Comparison of ENCODE assay signal across 33 cellular contexts in genomic region chr5:112473989-112474388, GRCh38. TPM values are rescaled to one million over a fixed set of nuclear protein-coding genes. Genes with fewer than 3 reads are reported as not detected.
"Had no signal": no experiment of that assay in that cellular context is flagged by ENCODE, and none has a peak within 500 bp of the region (broad histone marks: within the 10 kb centered on the region; RNA-seq: fewer than 3 reads in every experiment).

No MANE protein-coding gene starts in this region.

- H3K27me3 Mint-ChIP-seq: brain had no signal

- H3K27ac Mint-ChIP-seq: activated B cell treated with CpG ODN at 0.5 μM for 24 hours; activated CD8-positive, alpha-beta T cell treated with anti-CD3 and anti-CD28 coated beads for 36 hours; activated naive CD4-positive, alpha-beta T cell treated with anti-CD3 and anti-CD28 coated beads for 36 hours; activated naive CD4-positive, alpha-beta T cell treated with anti-CD3 and anti-CD28 coated beads, Interleukin-2, amount 50 U/mL, for 24 hours; activated naive CD8-positive, alpha-beta T cell treated with anti-CD3 and anti-CD28 coated beads for 36 hours; activated naive CD8-positive, alpha-beta T cell treated with anti-CD3 and anti-CD28 coated beads, Interleukin-2, amount 50 U/mL, for 24 hours; activated T-helper 17 cell treated with anti-CD3 and anti-CD28 coated beads, Interleukin-2, amount 50 U/mL, for 72 hours; dendritic cell treated with granulocyte-macrophage colony-stimulating factor and Interleukin-4, amounts not matched to agents 40 ng/mL and 50 ng/mL, for 4 days; effector memory CD8-positive, alpha-beta T cell; T-helper 17 cell; T-helper 2 cell treated with Interferon-gamma antibody and Interleukin-4, amounts not matched to agents 5 μg/mL and 100 μg/mL, for 36 hours had no signal

- H3K36me3 Mint-ChIP-seq: activated naive CD4-positive, alpha-beta T cell treated with anti-CD3 and anti-CD28 coated beads, Interleukin-2, amount 50 U/mL, for 24 hours; activated naive CD8-positive, alpha-beta T cell treated with anti-CD3 and anti-CD28 coated beads for 36 hours; brain had no signal

- H3K36me3 ChIP-seq: ascending aorta, breast epithelium, cardiac muscle cell, esophagus muscularis mucosa, gastrocnemius medialis, WERI-Rb-1 had no signal

- H3K27ac ChIP-seq: ascending aorta, breast epithelium, cardiac muscle cell, coronary artery, esophagus muscularis mucosa, foreskin keratinocyte, gastrocnemius medialis, WERI-Rb-1 had no signal

- H3K9me3 Mint-ChIP-seq: activated B cell treated with CpG ODN at 0.5 μM for 24 hours; activated CD8-positive, alpha-beta T cell treated with anti-CD3 and anti-CD28 coated beads for 36 hours; activated naive CD4-positive, alpha-beta T cell treated with anti-CD3 and anti-CD28 coated beads for 36 hours; activated naive CD4-positive, alpha-beta T cell treated with anti-CD3 and anti-CD28 coated beads, Interleukin-2, amount 50 U/mL, for 24 hours; activated naive CD8-positive, alpha-beta T cell treated with anti-CD3 and anti-CD28 coated beads for 36 hours; activated naive CD8-positive, alpha-beta T cell treated with anti-CD3 and anti-CD28 coated beads, Interleukin-2, amount 50 U/mL, for 24 hours; activated T-cell treated with anti-CD3 and anti-CD28 coated beads, Interleukin-2, amount 50 U/mL, for 4 hours; activated T-helper 17 cell treated with anti-CD3 and anti-CD28 coated beads, Interleukin-2, amount 50 U/mL, for 72 hours; brain; central memory CD8-positive, alpha-beta T cell; dendritic cell treated with granulocyte-macrophage colony-stimulating factor and Interleukin-4, amounts not matched to agents 40 ng/mL and 50 ng/mL, for 4 days; effector memory CD8-positive, alpha-beta T cell; T-helper 2 cell treated with Interferon-gamma antibody and Interleukin-4, amounts not matched to agents 5 μg/mL and 100 μg/mL, for 36 hours had no signal

- ATAC-seq: activated CD4-positive, CD25-positive, alpha-beta regulatory T cell treated with anti-CD3 and anti-CD28 coated beads, Interleukin-2, amount 50 U/mL, for 24 hours; activated CD8-positive, alpha-beta T cell treated with anti-CD3 and anti-CD28 coated beads for 36 hours; activated naive CD8-positive, alpha-beta T cell treated with anti-CD3 and anti-CD28 coated beads, Interleukin-2, amount 50 U/mL, for 24 hours; activated T-cell treated with anti-CD3 and anti-CD28 coated beads, Interleukin-2, amount 50 U/mL, for 4 hours; activated T-helper 17 cell treated with anti-CD3 and anti-CD28 coated beads, Interleukin-2, amount 50 U/mL, for 72 hours; effector memory CD8-positive, alpha-beta T cell; foreskin keratinocyte; gastrocnemius medialis; T-helper 17 cell had no signal

- H3K4me1 ChIP-seq: ascending aorta, breast epithelium, esophagus muscularis mucosa, gastrocnemius medialis had no signal

- H3K4me3 ChIP-seq: ascending aorta, breast epithelium, cardiac muscle cell, coronary artery, esophagus muscularis mucosa, gastrocnemius medialis had no signal

- H3K27me3 ChIP-seq: ascending aorta, breast epithelium, cardiac muscle cell, foreskin keratinocyte, gastrocnemius medialis had no signal

- DNase-seq: activated B cell treated with CpG ODN at 0.5 μM for 24 hours; activated CD4-positive, alpha-beta T cell treated with anti-CD3 and anti-CD28 coated beads for 48 hours; activated CD4-positive, alpha-beta T cell treated with anti-CD3 and anti-CD28 coated beads, Interleukin-2, amount 50 U/mL, for 1 hour; activated CD4-positive, alpha-beta T cell treated with anti-CD3 and anti-CD28 coated beads, Interleukin-2, amount 50 U/mL, for 48 hours; activated CD8-positive, alpha-beta memory T cell treated with anti-CD3 and anti-CD28 coated beads for 24 hours; activated CD8-positive, alpha-beta T cell treated with anti-CD3 and anti-CD28 coated beads for 36 hours; activated effector memory CD4-positive, alpha-beta T cell treated with anti-CD3 and anti-CD28 coated beads, Interleukin-2, amount 50 U/mL, for 16 hours; activated naive CD4-positive, alpha-beta T cell treated with anti-CD3 and anti-CD28 coated beads for 36 hours; activated naive CD8-positive, alpha-beta T cell treated with anti-CD3 and anti-CD28 coated beads for 36 hours; activated naive CD8-positive, alpha-beta T cell treated with anti-CD3 and anti-CD28 coated beads, Interleukin-2, amount 50 U/mL, for 24 hours; activated T-cell treated with anti-CD3 and anti-CD28 coated beads, Interleukin-2, amount 50 U/mL, for 4 hours; effector CD4-positive, alpha-beta T cell; effector memory CD8-positive, alpha-beta T cell; erythroblast; foreskin keratinocyte; gastrocnemius medialis; glutamatergic neuron; T-helper 1 cell; T-helper 17 cell; T1000; WERI-Rb-1 had no signal

- H3K4me1 Mint-ChIP-seq: activated B cell treated with CpG ODN at 0.5 μM for 24 hours; activated naive CD4-positive, alpha-beta T cell treated with anti-CD3 and anti-CD28 coated beads, Interleukin-2, amount 50 U/mL, for 24 hours; activated naive CD8-positive, alpha-beta T cell treated with anti-CD3 and anti-CD28 coated beads for 36 hours; activated naive CD8-positive, alpha-beta T cell treated with anti-CD3 and anti-CD28 coated beads, Interleukin-2, amount 50 U/mL, for 24 hours; activated T-helper 17 cell treated with anti-CD3 and anti-CD28 coated beads, Interleukin-2, amount 50 U/mL, for 72 hours; central memory CD8-positive, alpha-beta T cell; T-helper 17 cell had no signal

- H3K9me3 ChIP-seq: ascending aorta, breast epithelium, esophagus muscularis mucosa, gastrocnemius medialis had no signal

- H3K4me3 Mint-ChIP-seq: activated B cell treated with CpG ODN at 0.5 μM for 24 hours; activated CD8-positive, alpha-beta T cell treated with anti-CD3 and anti-CD28 coated beads for 36 hours; activated naive CD4-positive, alpha-beta T cell treated with anti-CD3 and anti-CD28 coated beads for 36 hours; activated naive CD4-positive, alpha-beta T cell treated with anti-CD3 and anti-CD28 coated beads, Interleukin-2, amount 50 U/mL, for 24 hours; activated naive CD8-positive, alpha-beta T cell treated with anti-CD3 and anti-CD28 coated beads for 36 hours; activated naive CD8-positive, alpha-beta T cell treated with anti-CD3 and anti-CD28 coated beads, Interleukin-2, amount 50 U/mL, for 24 hours; activated T-cell treated with anti-CD3 and anti-CD28 coated beads, Interleukin-2, amount 50 U/mL, for 4 hours; activated T-helper 17 cell treated with anti-CD3 and anti-CD28 coated beads, Interleukin-2, amount 50 U/mL, for 72 hours; brain; central memory CD8-positive, alpha-beta T cell; dendritic cell treated with granulocyte-macrophage colony-stimulating factor and Interleukin-4, amounts not matched to agents 40 ng/mL and 50 ng/mL, for 4 days; effector memory CD8-positive, alpha-beta T cell; T-helper 17 cell; T-helper 2 cell treated with Interferon-gamma antibody and Interleukin-4, amounts not matched to agents 5 μg/mL and 100 μg/mL, for 36 hours had no signal

RNA-seq across cellular contexts. Expression of gene EPB41L4A, which starts 54.9 kb away (rescaled TPM):
- total RNA-seq: activated naive CD4-positive, alpha-beta T cell treated with anti-CD3 and anti-CD28 coated beads for 36 hours had no signal
